Comparison of ENCODE assay signal across 13 cellular contexts in genomic region chr4:176838611-176839411, GRCh38. TPM values are rescaled to one million over a fixed set of nuclear protein-coding genes. Genes with fewer than 3 reads are reported as not detected.
DNase-seq lines count a peak whose midpoint lies in the region; ATAC-seq and TF ChIP-seq lines count a peak whose summit lies in the region.
"Had no signal": no experiment of that assay in that cellular context is flagged by ENCODE, and none has a peak within 500 bp of the region (broad histone marks: within the 10 kb centered on the region; RNA-seq: fewer than 3 reads in every experiment).

No MANE protein-coding gene starts in this region.

- H2AFZ ChIP-seq in fibroblast of lung (ENCODE audit: low read length), result no peak overlapping the region

- no peaks in the 10 kb centered on the region for H3K9me3 Mint-ChIP-seq in osteocyte (ENCODE audit: unreplicated experiment)
- no peaks in the 10 kb centered on the region for H3K9me3 Mint-ChIP-seq in WTC11
- H3K9me3 Mint-ChIP-seq in activated naive CD4-positive, alpha-beta T cell treated with anti-CD3 and anti-CD28 coated beads, Interleukin-2, amount 50 U/mL, for 72 hours, result no peaks in the 10 kb centered on the region

- H3K27ac Mint-ChIP-seq in osteocyte (ENCODE audit: unreplicated experiment) (peak overlapping the region; percentile 64), WTC11 (no peak overlapping the region)
- H3K27ac Mint-ChIP-seq in activated naive CD4-positive, alpha-beta T cell treated with anti-CD3 and anti-CD28 coated beads, Interleukin-2, amount 50 U/mL, for 72 hours, result no peak overlapping the region

- H3K27ac ChIP-seq in fibroblast of lung (ENCODE audit: insufficient read depth, low read length) (peak overlapping the region; percentile 42), ovary (no peak overlapping the region), transverse colon (no peak overlapping the region)
- H3K27ac ChIP-seq: testis had no signal

- H3K79me2 ChIP-seq in fibroblast of lung (ENCODE audit: control insufficient read depth, insufficient read depth, low read length), result no peaks in the 10 kb centered on the region

- POLR2A ChIA-PET in WTC11 (lab: Charles Lee), result no interaction called here

- H3K9me3 ChIP-seq in fibroblast of lung (ENCODE audit: control insufficient read depth, insufficient read depth, low read depth, low read length) (no peaks in the 10 kb centered on the region), ovary (no peaks in the 10 kb centered on the region), transverse colon (no peaks in the 10 kb centered on the region)
- H3K9me3 ChIP-seq: adrenal gland, testis had no signal

- peak; percentile 81 for DNase-seq in ELR (ENCODE audit: low read depth)
- DNase-seq in RPMI7951 (ENCODE audit: low read depth), result peak; percentile 88
- DNase-seq in fibroblast of lung (ENCODE audit: low read depth in 2 of 2), result peak; percentile 64 to 87
- DNase-seq in osteocyte (ENCODE audit: extremely low spot score, unreplicated experiment), result no peak
- no peak for DNase-seq in ovary
- DNase-seq in WTC11 (ENCODE audit: low spot score), result no peak
- no peak for DNase-seq in transverse colon
- no peak for DNase-seq in activated naive CD4-positive, alpha-beta T cell treated with anti-CD3 and anti-CD28 coated beads, Interleukin-2, amount 50 U/mL, for 72 hours (ENCODE audit: low spot score in 2 of 2)
- DNase-seq: activated CD4-positive, CD25-positive, alpha-beta regulatory T cell; NCI-H1436; NCI-H69; testis had no signal

- H3K9ac ChIP-seq in fibroblast of lung (ENCODE audit: insufficient read depth, low read length), result no peak overlapping the region

- H4K20me1 ChIP-seq in fibroblast of lung (ENCODE audit: control insufficient read depth, extremely low read depth, insufficient read depth, low read length), result no peaks in the 10 kb centered on the region

- H3K4me3 ChIP-seq in fibroblast of lung (replicated peaks in 1 of 4; ENCODE audit: control extremely low read depth in 1 of 4, insufficient read depth in 1 of 4, low read depth in 3 of 4, low read length in 4 of 4), result no peak overlapping the region
- H3K4me3 ChIP-seq in ovary, result no peak overlapping the region
- H3K4me3 ChIP-seq in transverse colon, result no peak overlapping the region
- H3K4me3 ChIP-seq: adrenal gland, testis had no signal

- intact Hi-C loops in ovary (cut with DNase I), result no loop called here
- intact Hi-C loops in transverse colon (cut with DNase I; ENCODE audit: low total_unique reads), result no loop called here

- WGBS in ovary, 3 donors, result 71 to 78% (median 76%) methylated on average over 6 of the region's 6 CpGs
- WGBS in transverse colon (ENCODE audit: low coverage in 1 of 2), 2 donors, result 57 to 60% methylated on average over 6 of the region's 6 CpGs

- no peaks in the 10 kb centered on the region for H3K27me3 ChIP-seq in fibroblast of lung (ENCODE audit: control insufficient read depth, insufficient read depth, low read length)
- H3K27me3 ChIP-seq in ovary, result no peaks in the 10 kb centered on the region
- H3K27me3 ChIP-seq in transverse colon, result no peaks in the 10 kb centered on the region
- H3K27me3 ChIP-seq: adrenal gland, testis had no signal

- H3K4me1 Mint-ChIP-seq in osteocyte (ENCODE audit: unreplicated experiment) (peaks cover 41% of the 10 kb centered on the region), WTC11 (peaks cover 10% of the 10 kb centered on the region)

- CTCF ChIA-PET in WTC11 (lab: Charles Lee), result no interaction called here

- TF ChIP-seq EP300 in ovary (IDR thresholded peaks at IDR 0.05) (no peak), transverse colon (IDR thresholded peaks at IDR 0.05; ENCODE audit: low read depth) (no peak)

- H3K36me3 ChIP-seq in fibroblast of lung (ENCODE audit: control insufficient read depth, insufficient read depth, low read length) (no peaks in the 10 kb centered on the region), ovary (no peaks in the 10 kb centered on the region), transverse colon (no peaks in the 10 kb centered on the region)
- H3K36me3 ChIP-seq: adrenal gland had no signal

- peaks cover 16% of the 10 kb centered on the region for H3K4me1 ChIP-seq in fibroblast of lung (ENCODE audit: control insufficient read depth, extremely low read depth, insufficient read depth, low read length)
- no peaks in the 10 kb centered on the region for H3K4me1 ChIP-seq in ovary (ENCODE audit: insufficient read depth)
- H3K4me1 ChIP-seq in transverse colon, result no peaks in the 10 kb centered on the region
- H3K4me1 ChIP-seq: adrenal gland, testis had no signal

- in situ Hi-C loops in transverse colon (cut with MboI; ENCODE audit: low pct_ligation_motif_present in 1 of 4, low pct_unique_long_range_greater_than_20kb in 1 of 4, low sequenced_read_pairs in 3 of 4), result no loop called here

- TF ChIP-seq CTCF in fibroblast of lung (conservative IDR thresholded peaks at IDR 0.05 in 1 of 2, IDR thresholded peaks at IDR 0.05 in 1 of 2; ENCODE audit: low read depth in 1 of 2, low read length in 2 of 2), result no peak
- TF ChIP-seq CTCF in osteocyte (IDR thresholded peaks at IDR 0.05), result no peak
- TF ChIP-seq CTCF in ovary (IDR thresholded peaks at IDR 0.05), result no peak
- no peak for TF ChIP-seq CTCF in WTC11 (IDR thresholded peaks at IDR 0.05)
- no peak for TF ChIP-seq CTCF in transverse colon (IDR thresholded peaks at IDR 0.05)

- H3K27me3 Mint-ChIP-seq in osteocyte (ENCODE audit: unreplicated experiment) (no peaks in the 10 kb centered on the region), WTC11 (ENCODE audit: low read depth) (no peaks in the 10 kb centered on the region)

- ATAC-seq in WTC11, result no peak
- no peak for ATAC-seq in activated naive CD4-positive, alpha-beta T cell treated with anti-CD3 and anti-CD28 coated beads, Interleukin-2, amount 50 U/mL, for 72 hours

- no peak for TF ChIP-seq POLR2A in ovary (IDR thresholded peaks at IDR 0.05)
- no peak for TF ChIP-seq POLR2A in transverse colon (IDR thresholded peaks at IDR 0.05)

- H3K36me3 Mint-ChIP-seq in osteocyte (ENCODE audit: unreplicated experiment) (no peaks in the 10 kb centered on the region), WTC11 (no peaks in the 10 kb centered on the region)
- H3K36me3 Mint-ChIP-seq in activated naive CD4-positive, alpha-beta T cell treated with anti-CD3 and anti-CD28 coated beads, Interleukin-2, amount 50 U/mL, for 72 hours, result no peaks in the 10 kb centered on the region

- H3K4me3 Mint-ChIP-seq in osteocyte (ENCODE audit: unreplicated experiment), result no peak overlapping the region
- H3K4me3 Mint-ChIP-seq in WTC11, result no peak overlapping the region

- no peak overlapping the region for H3K4me2 ChIP-seq in fibroblast of lung (ENCODE audit: extremely low read depth, insufficient read depth, low read length)

TF ChIP-seq in WTC11, 78 proteins besides CTCF, POLR2A, EP300 and RAD21 (continues in another document):
- TF ChIP-seq ZNF396 (CRISPR knock-in tag; IDR thresholded peaks at IDR 0.05; ENCODE audit: borderline replicate concordance) (no peak), ATF6 (CRISPR knock-in tag; IDR thresholded peaks at IDR 0.05) (no peak), TEAD4 (CRISPR knock-in tag; IDR thresholded peaks at IDR 0.05) (no peak), GTF2I (CRISPR knock-in tag; conservative IDR thresholded peaks at IDR 0.05) (no peak), PREB (CRISPR knock-in tag; IDR thresholded peaks at IDR 0.05; ENCODE audit: borderline replicate concordance) (no peak), IRF2 (CRISPR knock-in tag; IDR thresholded peaks at IDR 0.05; ENCODE audit: borderline replicate concordance, low read depth) (no peak), GRHL2 (CRISPR knock-in tag; IDR thresholded peaks at IDR 0.05; ENCODE audit: insufficient replicate concordance, severe bottlenecking) (no peak)

RNA-seq across cellular contexts. Expression of gene VEGFC, which starts 46.1 kb away (rescaled TPM):
- total RNA-seq in RPMI7951 (2014; rRNA removed; shearing (Covaris generic)), result 43.2 and 58.6 TPM in 2 replicates
- total RNA-seq in fibroblast of lung (49.6 and 67.2 TPM in 2 replicates), osteocyte (13.6 and 14.7 TPM in 2 replicates), ovary (10 to 100 TPM in 2 of 7 donors, 1 to 10 TPM in 5; 3.2 to 11.9 (median 5.3) TPM), WTC11 (2021) (0.61 to 1.1 TPM (median 0.71 TPM) in 3 replicates), transverse colon (1 to 10 TPM in 3 of 4 donors, not detected in 1; 1.2 to 2.9 (median 2.2) TPM)
- polyA plus RNA-seq in fibroblast of lung (74.2 and 100.0 TPM in 2 replicates), ovary (10 to 100 TPM; 12.8 to 19.5 TPM)
- 59.1 and 91.8 TPM in 2 replicates for polyA plus RNA-seq in fibroblast of lung (2012)
- 48.9 and 59.6 TPM in 2 replicates for polyA minus RNA-seq in fibroblast of lung (ENCODE audit: low replicate concordance)
- total RNA-seq in activated naive CD4-positive, alpha-beta T cell treated with anti-CD3 and anti-CD28 coated beads, Interleukin-2, amount 50 U/mL, for 72 hours, result not detected

Comparison
In these comparisons a context has a peak if more than half of its experiments do, and no peak if none do; other contexts are left out.
1. DNase-seq: peak in ELR (single experiment), RPMI7951 (single experiment) and fibroblast of lung (2 of 2); none in osteocyte (single experiment), ovary (0 of 5), WTC11 (single experiment), transverse colon (single experiment) and activated naive CD4-positive, alpha-beta T cell treated with anti-CD3 and anti-CD28 coated beads, Interleukin-2, amount 50 U/mL, for 72 hours (0 of 2).